In genomic region chr19:23887642-23888041, GRCh38 we compare ENCODE assay signal across 22 cellular contexts. TPM values are rescaled to one million over a fixed set of nuclear protein-coding genes. Genes with fewer than 3 reads are reported as not detected.
DNase-seq lines count a peak whose midpoint lies in the region; ATAC-seq and TF ChIP-seq lines count a peak whose summit lies in the region.
"Had no signal": no experiment of that assay in that cellular context is flagged by ENCODE, and none has a peak within 500 bp of the region (broad histone marks: within the 10 kb centered on the region; RNA-seq: fewer than 3 reads in every experiment).

No MANE protein-coding gene starts in this region.

- H3K27ac ChIP-seq in colonic mucosa (no peak overlapping the region), mucosa of rectum (ENCODE audit: low read depth in 2 of 2, low read length in 2 of 2) (peak overlapping the region; percentile 23 to 86)
- H3K27ac ChIP-seq: foreskin keratinocyte, HL-60, left ventricle myocardium inferior, parathyroid adenoma, WERI-Rb-1 had no signal

- H3K9ac ChIP-seq in colonic mucosa (ENCODE audit: low read depth in 2 of 2, low read length in 2 of 2) (no peak overlapping the region), mucosa of rectum (ENCODE audit: low read depth in 1 of 2, low read length in 2 of 2) (no peak overlapping the region)
- H3K9ac ChIP-seq: parathyroid adenoma had no signal

- no peak for TF ChIP-seq CTCF in colonic mucosa (IDR thresholded peaks at IDR 0.05)

- H3K4me1 ChIP-seq in colonic mucosa (no peaks in the 10 kb centered on the region), mucosa of rectum (ENCODE audit: control insufficient read depth in 2 of 2, insufficient read depth in 2 of 2, low read length in 2 of 2) (peaks cover 6 to 17% of the 10 kb centered on the region in 2 donors)
- H3K4me1 ChIP-seq: foreskin keratinocyte, left ventricle myocardium inferior, parathyroid adenoma had no signal

- intact Hi-C loops in colonic mucosa (cut with DNase I) (no loop called here), left cardiac atrium (cut with DNase I) (no loop called here)

- H3K36me3 ChIP-seq in colonic mucosa (no peaks in the 10 kb centered on the region), mucosa of rectum (ENCODE audit: control insufficient read depth in 2 of 2, insufficient read depth in 2 of 2, low read length in 2 of 2) (no peaks in the 10 kb centered on the region)
- H3K36me3 ChIP-seq: left ventricle myocardium inferior, WERI-Rb-1 had no signal

- DNase-seq in DMS53 (lab: John Stamatoyannopoulos, UW) (peak; percentile 92), NCI-H1105 (lab: John Stamatoyannopoulos, UW) (peak; percentile 24), colonic mucosa (peak; percentile 79), activated T-cell treated with anti-CD3 and anti-CD28 coated beads for 4 hours (no peak), left cardiac atrium (no peak), germinal center (ENCODE audit: low spot score) (no peak)
- DNase-seq: activated CD4-positive, alpha-beta T cell treated with anti-CD3 and anti-CD28 coated beads, Interleukin-2, amount 10 ng/mL, durations not matched to agents 24 days and 14 days; activated CD8-positive, alpha-beta memory T cell treated with anti-CD3 and anti-CD28 coated beads, Interleukin-2, amount 10 ng/mL, durations not matched to agents 7 days and 5 days; EL; left ventricle myocardium inferior; midbrain; NCI-H2171 treated with DMSO at 0.1 percent for 48 hours; stimulated activated CD4-positive, alpha-beta T cell treated with anti-CD3 and anti-CD28 coated beads, Interleukin-15, amount 100 ng/mL, for 24 hours; stimulated activated naive CD8-positive, alpha-beta T cell treated with anti-CD3 and anti-CD28 coated beads, Interleukin-15, Interleukin-2, amounts not matched to agents 100 U/mL and 50 U/mL, for 24 hours; WERI-Rb-1 had no signal

- no peaks in the 10 kb centered on the region for H3K27me3 ChIP-seq in colonic mucosa
- no peaks in the 10 kb centered on the region for H3K27me3 ChIP-seq in mucosa of rectum (ENCODE audit: control insufficient read depth in 2 of 2, insufficient read depth in 2 of 2, low read length in 2 of 2)
- H3K27me3 ChIP-seq: foreskin keratinocyte had no signal

- H3K9me3 ChIP-seq in colonic mucosa (no peaks in the 10 kb centered on the region), mucosa of rectum (ENCODE audit: control insufficient read depth in 2 of 2, low read length in 2 of 2) (peaks cover 8 to 19% of the 10 kb centered on the region in 2 donors)

- ATAC-seq in HG03039 (IDR thresholded peaks at IDR 0.05; ENCODE audit: unreplicated experiment): no peak
- ATAC-seq in left cardiac atrium: no peak
- ATAC-seq: activated CD8-positive, alpha-beta memory T cell treated with anti-CD3 and anti-CD28 coated beads, Interleukin-2, amount 10 ng/mL, durations not matched to agents 7 days and 5 days; foreskin keratinocyte; sciatic nerve; SK-N-SH treated with all-trans-retinoic acid at 6 μM for 48 hours; stimulated activated naive CD8-positive, alpha-beta T cell treated with anti-CD3 and anti-CD28 coated beads, Interleukin-15, Interleukin-2, amounts not matched to agents 100 U/mL and 50 U/mL, for 24 hours had no signal

- H3K4me3 ChIP-seq in colonic mucosa (no peak overlapping the region), mucosa of rectum (ENCODE audit: low read length in 2 of 2) (peak overlapping the region in 1 of 2 donors; percentile 56)
- H3K4me3 ChIP-seq: left ventricle myocardium inferior had no signal

RNA-seq across cellular contexts. Expression of gene ZNF726, which starts 27.0 kb away (rescaled TPM):
- total RNA-seq in colonic mucosa: 1 to 10 TPM in 1 of 2 donors, under 1 TPM in 1; 0.93 to 4.2 TPM
- total RNA-seq in left cardiac atrium: under 1 TPM; 0.53 to 0.60 TPM

Comparison
In these comparisons a context has a peak if more than half of its experiments do, and no peak if none do; other contexts are left out.
1. DNase-seq: peak in DMS53 (single experiment), NCI-H1105 (single experiment) and colonic mucosa (single experiment); none in activated T-cell treated with anti-CD3 and anti-CD28 coated beads for 4 hours (single experiment), left cardiac atrium (single experiment) and germinal center (single experiment).